10 cellular contexts compared by ENCODE assay signal in the genomic region with DNA sequence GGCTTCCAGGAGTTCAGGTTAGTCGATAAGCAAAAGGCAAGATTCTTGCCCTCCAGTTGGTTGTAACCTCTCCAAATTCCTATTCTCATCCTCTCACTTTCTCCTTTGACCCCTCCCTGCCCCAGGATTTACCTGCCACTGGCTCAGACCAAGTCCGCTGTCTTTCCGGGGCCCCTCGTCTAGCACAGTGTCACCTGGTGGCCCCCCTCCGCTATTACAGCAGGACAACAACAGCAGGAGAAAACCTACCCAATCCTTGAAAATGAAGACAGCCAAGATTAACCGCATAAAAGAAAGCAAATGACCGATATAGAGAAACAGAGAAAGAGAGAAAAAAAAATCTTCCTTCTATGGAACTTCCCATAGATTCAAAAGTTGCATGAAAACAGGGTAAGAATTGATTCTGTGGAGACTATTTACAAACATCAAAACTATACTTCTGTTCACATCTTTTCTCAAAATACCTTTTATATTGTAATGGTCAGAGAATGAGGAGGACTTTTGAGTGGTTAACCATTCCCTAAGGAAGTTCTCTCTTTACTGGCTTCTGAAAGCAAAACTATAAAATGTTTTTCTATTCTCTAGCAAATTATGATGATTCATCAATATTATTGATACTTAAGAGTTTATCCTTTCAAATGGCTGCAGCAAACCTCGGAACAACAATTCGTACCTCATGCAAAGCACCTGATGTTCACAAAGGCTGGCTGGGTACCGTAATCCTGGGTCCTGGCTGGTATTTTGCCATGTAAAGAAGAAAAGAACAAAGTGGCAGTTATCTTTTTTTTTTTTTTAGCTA. TPM values are rescaled to one million over a fixed set of nuclear protein-coding genes. Genes with fewer than 3 reads are reported as not detected.
DNase-seq lines count a peak whose midpoint lies in the region; ATAC-seq and TF ChIP-seq lines count a peak whose summit lies in the region.
"Had no signal": no experiment of that assay in that cellular context is flagged by ENCODE, and none has a peak within 500 bp of the region (broad histone marks: within the 10 kb centered on the region; RNA-seq: fewer than 3 reads in every experiment).

No MANE protein-coding gene starts in this region.

- peaks cover 0 to 2% of the 10 kb centered on the region in 2 donors for H3K9me3 ChIP-seq in left lung
- H3K9me3 ChIP-seq: SJSA1 had no signal

- no peak for DNase-seq in GM06990 (ENCODE audit: extremely low read depth, insufficient read length)
- no peak for DNase-seq in HFF-Myc (ENCODE audit: extremely low read depth, low read depth)
- peak; percentile 53 for DNase-seq in activated CD4-positive, alpha-beta memory T cell treated with anti-CD3 and anti-CD28 coated beads for 36 hours
- no peak for DNase-seq in left lung
- DNase-seq in posterior vena cava (ENCODE audit: low spot score) = no peak
- DNase-seq in NCI-H774 (lab: John Stamatoyannopoulos, UW) = no peak
- DNase-seq in pons (ENCODE audit: low spot score) = no peak

- H3K4me3 Mint-ChIP-seq in activated CD4-positive, alpha-beta memory T cell treated with anti-CD3 and anti-CD28 coated beads for 36 hours = no peak overlapping the region

- intact Hi-C loops in activated CD4-positive, alpha-beta memory T cell treated with anti-CD3 and anti-CD28 coated beads for 36 hours (cut with micrococcal nuclease) = loop anchor here (1.0 kb wide), 1 partner anchor 286 kb away; no protein-coding TSS in a partner anchor
- intact Hi-C loops in left lung (cut with DNase I) (no loop called here), posterior vena cava (cut with DNase I) (no loop called here)

- no peaks in the 10 kb centered on the region for H3K4me1 ChIP-seq in left lung
- H3K4me1 ChIP-seq: SJSA1 had no signal

- CTCF ChIA-PET in activated CD4-positive, alpha-beta memory T cell treated with anti-CD3 and anti-CD28 coated beads for 36 hours (lab: Charles Lee) = interaction anchor here (0.7 to 1.0 kb wide), 4 partner anchors 43 to 346 kb away, joined by 3 read pairs; no protein-coding TSS in a partner anchor

- peaks cover 24% of the 10 kb centered on the region for H3K27me3 Mint-ChIP-seq in activated CD4-positive, alpha-beta memory T cell treated with anti-CD3 and anti-CD28 coated beads for 36 hours

- no peaks in the 10 kb centered on the region for H3K36me3 ChIP-seq in GM06990 (ENCODE audit: control insufficient read depth, insufficient read depth, low read length)
- H3K36me3 ChIP-seq in left lung = no peaks in the 10 kb centered on the region
- H3K36me3 ChIP-seq: SJSA1 had no signal

- H3K9me3 Mint-ChIP-seq in activated CD4-positive, alpha-beta memory T cell treated with anti-CD3 and anti-CD28 coated beads for 36 hours = no peaks in the 10 kb centered on the region

- H3K4me3 ChIP-seq in GM06990 (replicated peaks; ENCODE audit: low read depth, low read length) (no peak overlapping the region), HFF-Myc (replicated peaks; ENCODE audit: low read depth, low read length) (no peak overlapping the region), left lung (no peak overlapping the region)
- H3K4me3 ChIP-seq: lung, SJSA1 had no signal

- H3K4me1 Mint-ChIP-seq in activated CD4-positive, alpha-beta memory T cell treated with anti-CD3 and anti-CD28 coated beads for 36 hours (ENCODE audit: low read depth) = no peaks in the 10 kb centered on the region

- no peaks in the 10 kb centered on the region for H3K36me3 Mint-ChIP-seq in activated CD4-positive, alpha-beta memory T cell treated with anti-CD3 and anti-CD28 coated beads for 36 hours

- peak; percentile 98 for TF ChIP-seq CTCF in GM06990 (IDR thresholded peaks at IDR 0.05; ENCODE audit: insufficient read depth, low read length, poor library complexity, severe bottlenecking)
- peak; percentile 74 for TF ChIP-seq CTCF in HFF-Myc (IDR thresholded peaks at IDR 0.05; ENCODE audit: low read depth, low read length, missing control alignments)
- TF ChIP-seq CTCF in left lung (IDR thresholded peaks at IDR 0.05) = peak; percentile 16 to 29

- H3K27ac ChIP-seq in left lung = no peak overlapping the region
- H3K27ac ChIP-seq: SJSA1 had no signal

- H3K27ac Mint-ChIP-seq in activated CD4-positive, alpha-beta memory T cell treated with anti-CD3 and anti-CD28 coated beads for 36 hours = no peak overlapping the region

- POLR2A ChIA-PET in activated CD4-positive, alpha-beta memory T cell treated with anti-CD3 and anti-CD28 coated beads for 36 hours (lab: Charles Lee) = no interaction called here

- ATAC-seq in left lung (peak; percentile 62), HG03460 (IDR thresholded peaks at IDR 0.05; ENCODE audit: unreplicated experiment) (no peak)

- no peaks in the 10 kb centered on the region; the same call in 1 of the 2 replicates for H3K27me3 ChIP-seq in GM06990 (replicated peaks; ENCODE audit: control insufficient read depth, insufficient read depth, low read length)
- peaks cover 0 to 46% of the 10 kb centered on the region in 2 donors for H3K27me3 ChIP-seq in left lung

RNA-seq across cellular contexts. Expression of a gene that starts 10.0 kb away (rescaled TPM):
- not detected for total RNA-seq in activated CD4-positive, alpha-beta memory T cell treated with anti-CD3 and anti-CD28 coated beads for 36 hours
- total RNA-seq in left lung (under 1 TPM in 1 of 2 donors, not detected in 1; 0.50 TPM), posterior vena cava (not detected)

Comparison
In these comparisons a context has a peak if more than half of its experiments do, and no peak if none do; other contexts are left out.
1. CTCF ChIP-seq: peak in every context shown above with its lines; median percentile 98 in GM06990; 74 in HFF-Myc; 22 in left lung.